In genomic region chr7:127514499-127514898, GRCh38 we compare ENCODE assay signal across 8 cellular contexts.
DNase-seq lines count a peak whose midpoint lies in the region; ATAC-seq and TF ChIP-seq lines count a peak whose summit lies in the region.

No MANE protein-coding gene starts in this region.

- DNase-seq in HuH-7 (ENCODE audit: low spot score) (peak; percentile 13), OCI-LY7 (ENCODE audit: low spot score) (peak; percentile 38), esophagus muscularis mucosa (ENCODE audit: extremely low spot score) (no peak), prostate gland (ENCODE audit: low spot score) (peak; percentile 5), middle frontal gyrus (ENCODE audit: extremely low spot score, low spot score) (no peak)
- no peak for DNase-seq in activated CD4-positive, alpha-beta T cell treated with anti-CD3 and anti-CD28 coated beads for 1 hour

- CTCF ChIA-PET in OCI-LY7 (lab: Charles Lee; ENCODE audit: unreplicated experiment): no interaction called here

- no peaks in the 10 kb centered on the region for H4K20me1 ChIP-seq in DOHH2 (ENCODE audit: control insufficient read depth, insufficient read depth, low read depth, low read length)
- no peaks in the 10 kb centered on the region for H4K20me1 ChIP-seq in OCI-LY7 (ENCODE audit: insufficient read depth, low read length)

- no peaks in the 10 kb centered on the region for H3F3A ChIP-seq in DOHH2 (ENCODE audit: control insufficient read depth, insufficient read depth)

- H3K4me2 ChIP-seq in DOHH2 (ENCODE audit: low read length): no peak overlapping the region
- no peak overlapping the region for H3K4me2 ChIP-seq in OCI-LY7 (ENCODE audit: low read length)

- H3K27me3 ChIP-seq in DOHH2 (ENCODE audit: control insufficient read depth, low read length) (peaks cover 18% of the 10 kb centered on the region), esophagus muscularis mucosa (no peaks in the 10 kb centered on the region), prostate gland (replicated peaks; ENCODE audit: insufficient read depth) (no peaks in the 10 kb centered on the region)

- no peak overlapping the region for H2AFZ ChIP-seq in OCI-LY7 (ENCODE audit: low read length)

- H3K9me3 ChIP-seq in DOHH2 (ENCODE audit: control insufficient read depth, insufficient read depth, low read length) (no peaks in the 10 kb centered on the region), OCI-LY7 (ENCODE audit: low read length) (no peaks in the 10 kb centered on the region), esophagus muscularis mucosa (no peaks in the 10 kb centered on the region), prostate gland (no peaks in the 10 kb centered on the region)

- no TSS peak for BruUV-seq in OCI-LY7 (replicated peaks; lab: Mats Ljungman, UMichigan)

- H3K9me2 ChIP-seq in DOHH2 (replicated peaks; ENCODE audit: control insufficient read depth, low read length) (no peaks in the 10 kb centered on the region), OCI-LY7 (ENCODE audit: insufficient read depth, low read length) (no peaks in the 10 kb centered on the region)

- TF ChIP-seq CTCF in DOHH2 (IDR thresholded peaks at IDR 0.05; ENCODE audit: low read depth, low read length, poor library complexity, severe bottlenecking): peak; percentile 45
- TF ChIP-seq CTCF in OCI-LY7 (conservative IDR thresholded peaks at IDR 0.05; ENCODE audit: low read length): peak; percentile 68
- TF ChIP-seq CTCF in esophagus muscularis mucosa (IDR thresholded peaks at IDR 0.05): peak in 2 of 3 experiments; percentile 15 to 35
- TF ChIP-seq CTCF in prostate gland (IDR thresholded peaks at IDR 0.05): peak in 2 of 4 experiments; percentile 39 to 47

- no peak for TF ChIP-seq POLR2A in esophagus muscularis mucosa (IDR thresholded peaks at IDR 0.05; ENCODE audit: low read depth)
- no peak for TF ChIP-seq POLR2A in prostate gland (IDR thresholded peaks at IDR 0.05)

- no peaks in the 10 kb centered on the region for H3K79me2 ChIP-seq in DOHH2 (ENCODE audit: control insufficient read depth, low read length)
- H3K79me2 ChIP-seq in OCI-LY7 (ENCODE audit: insufficient read depth, low read depth, low read length): no peaks in the 10 kb centered on the region

- ATAC-seq in GM19452 (IDR thresholded peaks at IDR 0.05; ENCODE audit: unreplicated experiment): no peak

- POLR2A ChIA-PET in OCI-LY7 (lab: Charles Lee): interaction anchor here (0.6 kb wide), 2 partner anchors 17 to 1687 kb away, joined by 3 read pairs; no protein-coding TSS in a partner anchor

- TF ChIP-seq EP300 in esophagus muscularis mucosa (IDR thresholded peaks at IDR 0.05): no peak

- H3K4me3 ChIP-seq in DOHH2 (ENCODE audit: low read length): no peak overlapping the region
- no peak overlapping the region for H3K4me3 ChIP-seq in OCI-LY7 (ENCODE audit: low read depth, low read length, poor library complexity, severe bottlenecking)
- H3K4me3 ChIP-seq in esophagus muscularis mucosa: no peak overlapping the region
- no peak overlapping the region for H3K4me3 ChIP-seq in prostate gland

- no peaks in the 10 kb centered on the region for H3K36me3 ChIP-seq in DOHH2 (ENCODE audit: control insufficient read depth, low read length)
- H3K36me3 ChIP-seq in OCI-LY7 (ENCODE audit: insufficient read depth, low read length): no peaks in the 10 kb centered on the region
- no peaks in the 10 kb centered on the region for H3K36me3 ChIP-seq in esophagus muscularis mucosa
- H3K36me3 ChIP-seq in prostate gland: no peaks in the 10 kb centered on the region

- no peaks in the 10 kb centered on the region for H3K4me1 ChIP-seq in DOHH2 (ENCODE audit: control insufficient read depth, low read length)
- no peaks in the 10 kb centered on the region for H3K4me1 ChIP-seq in OCI-LY7 (ENCODE audit: insufficient read depth, low read length, poor library complexity, severe bottlenecking)
- H3K4me1 ChIP-seq in esophagus muscularis mucosa: no peaks in the 10 kb centered on the region
- H3K4me1 ChIP-seq in prostate gland (replicated peaks): no peaks in the 10 kb centered on the region

- intact Hi-C loops in OCI-LY7 (cut with micrococcal nuclease; ENCODE audit: unreplicated experiment): no loop called here
- intact Hi-C loops in esophagus muscularis mucosa (cut with DNase I): no loop called here
- intact Hi-C loops in prostate gland (cut with DNase I): loop anchor here (10.0 kb wide), 1 partner anchor 170 kb away; no protein-coding TSS in a partner anchor

- H3K27ac ChIP-seq in DOHH2 (ENCODE audit: low read depth, low read length) (no peak overlapping the region), OCI-LY7 (ENCODE audit: low read depth, low read length, poor library complexity, severe bottlenecking) (no peak overlapping the region), esophagus muscularis mucosa (replicated peaks in 1 of 4) (no peak overlapping the region), prostate gland (no peak overlapping the region)

Comparison
In these comparisons a context has a peak if more than half of its experiments do, and no peak if none do; other contexts are left out.
1. DNase-seq: peak in HuH-7 (single experiment), OCI-LY7 (single experiment) and prostate gland (single experiment); none in esophagus muscularis mucosa (single experiment), middle frontal gyrus (single experiment) and activated CD4-positive, alpha-beta T cell treated with anti-CD3 and anti-CD28 coated beads for 1 hour (single experiment).